1 cellular context compared by ENCODE assay signal in genomic region chr1:93196591-93196990, GRCh38.
TF ChIP-seq lines count a peak whose summit lies in the region.

No MANE protein-coding gene starts in this region.

TF ChIP-seq in HepG2, 621 proteins besides CTCF, POLR2A, EP300 and RAD21:
- peak; percentile 30; the same call in 1 of the 2 replicates for TF ChIP-seq ZNF614 (CRISPR knock-in tag; IDR thresholded peaks at IDR 0.05; ENCODE audit: borderline replicate concordance)
- no peak for TF ChIP-seq TFAP4 (IDR thresholded peaks at IDR 0.05; ENCODE audit: borderline replicate concordance, low read depth)
